1 cellular context compared by ENCODE assay signal in genomic region chr5:80706835-80707447, GRCh38.
TF ChIP-seq lines count a peak whose summit lies in the region.

No MANE protein-coding gene starts in this region.

TF ChIP-seq in IMR-90, 13 proteins besides CTCF, POLR2A, EP300 and RAD21:
- no peak for TF ChIP-seq RCOR1 (IDR thresholded peaks at IDR 0.05; ENCODE audit: insufficient replicate concordance, low read length)
- no peak for TF ChIP-seq MAZ (IDR thresholded peaks at IDR 0.05; ENCODE audit: borderline replicate concordance, low read depth, low read length)
- TF ChIP-seq CEBPB (IDR thresholded peaks at IDR 0.05; ENCODE audit: low read depth, low read length) = peak; percentile 75
- no peak for TF ChIP-seq CHD1 (IDR thresholded peaks at IDR 0.05; ENCODE audit: low read depth, low read length)
- TF ChIP-seq NFE2L2 (IDR thresholded peaks at IDR 0.05; ENCODE audit: low read depth, low read length) = no peak
- TF ChIP-seq MXI1 (IDR thresholded peaks at IDR 0.05; ENCODE audit: borderline replicate concordance, low read depth, low read length) = no peak
